19 cellular contexts compared by ENCODE assay signal in genomic region chr12:211142-211465, GRCh38. TPM values are rescaled to one million over a fixed set of nuclear protein-coding genes. Genes with fewer than 3 reads are reported as not detected.
DNase-seq lines count a peak whose midpoint lies in the region; ATAC-seq, FAIRE-seq and TF ChIP-seq lines count a peak whose summit lies in the region.
"Had no signal": no experiment of that assay in that cellular context is flagged by ENCODE, and none has a peak within 500 bp of the region (broad histone marks: within the 10 kb centered on the region; RNA-seq: fewer than 3 reads in every experiment).

No MANE protein-coding gene starts in this region.

- peaks cover 84% of the 10 kb centered on the region for H3K27me3 Mint-ChIP-seq in mesothelial cell of epicardium (ENCODE audit: low read depth)

- peaks cover 13% of the 10 kb centered on the region for H3K4me1 Mint-ChIP-seq in mesothelial cell of epicardium
- H3K4me1 Mint-ChIP-seq: CD4-positive, alpha-beta memory T cell had no signal

- no peaks in the 10 kb centered on the region for H3K27me3 ChIP-seq in body of pancreas
- no peaks in the 10 kb centered on the region for H3K27me3 ChIP-seq in pancreas
- H3K27me3 ChIP-seq in upper lobe of left lung: no peaks in the 10 kb centered on the region

- intact Hi-C loops in body of pancreas (cut with DNase I) (no loop called here), pancreas (cut with DNase I) (no loop called here)

- peaks cover 3% of the 10 kb centered on the region for H3K9me3 Mint-ChIP-seq in mesothelial cell of epicardium

- TF ChIP-seq CTCF in body of pancreas (IDR thresholded peaks at IDR 0.05): no peak
- TF ChIP-seq CTCF in pancreas (IDR thresholded peaks at IDR 0.05): no peak
- TF ChIP-seq CTCF in mesothelial cell of epicardium (IDR thresholded peaks at IDR 0.05; ENCODE audit: unreplicated experiment): no peak
- no peak for TF ChIP-seq CTCF in upper lobe of left lung (IDR thresholded peaks at IDR 0.05)

- ATAC-seq in body of pancreas (peak; percentile 45), left lobe of liver (peak; percentile 0), pancreas (peak in 3 of 4 donors; percentile 22 to 54 (median 42)), upper lobe of left lung (ENCODE audit: low FRiP score in 2 of 2) (no peak), HG03045 (IDR thresholded peaks at IDR 0.05; ENCODE audit: unreplicated experiment) (no peak)

- H3K9me3 ChIP-seq in body of pancreas: no peaks in the 10 kb centered on the region
- no peaks in the 10 kb centered on the region for H3K9me3 ChIP-seq in pancreas
- no peaks in the 10 kb centered on the region for H3K9me3 ChIP-seq in upper lobe of left lung

- H3K4me3 Mint-ChIP-seq in mesothelial cell of epicardium: no peak overlapping the region

- peak in 2 of 4 donors; percentile 46 to 51 for DNase-seq in body of pancreas
- DNase-seq in left lobe of liver (ENCODE audit: low spot score): no peak
- no peak for DNase-seq in pancreas
- DNase-seq in NCI-H1436 treated with DMSO at 0.1 percent for 48 hours (lab: John Stamatoyannopoulos, UW): no peak
- no peak for DNase-seq in mesothelial cell of epicardium (ENCODE audit: low spot score in 2 of 2, unreplicated experiment in 2 of 2)
- no peak for DNase-seq in upper lobe of left lung
- DNase-seq: ACHN; CD4-positive, alpha-beta memory T cell; NCI-H1930; NCI-H69; NK-92 treated with Interleukin-12 subunit alpha and Interleukin-12 subunit beta, amount 100 ng/mL, for 24 hours; OCI-M1; SHP77 treated with DMSO at 0.1 percent for 48 hours had no signal

- TF ChIP-seq EP300 in upper lobe of left lung (IDR thresholded peaks at IDR 0.05): no peak

- H3K27ac ChIP-seq in body of pancreas (peak overlapping the region in 3 of 4 donors; percentile 76 to 83 (median 83)), pancreas (peak overlapping the region in 3 of 4 donors; percentile 16 to 27 (median 17)), upper lobe of left lung (no peak overlapping the region)
- H3K27ac ChIP-seq: HL-60 had no signal

- H3K27ac Mint-ChIP-seq in mesothelial cell of epicardium: no peak overlapping the region
- H3K27ac Mint-ChIP-seq: CD4-positive, alpha-beta memory T cell had no signal

- H3K4me3 ChIP-seq in body of pancreas (no peak overlapping the region), pancreas (no peak overlapping the region), upper lobe of left lung (no peak overlapping the region)

- WGBS in body of pancreas, 2 donors: 70 to 82% methylated on average over 3 of the region's 3 CpGs
- 56 to 71% methylated on average over 3 of the region's 3 CpGs for WGBS in pancreas, 2 donors
- WGBS in upper lobe of left lung, 2 donors: 72 to 87% methylated on average over 3 of the region's 3 CpGs

- H3K4me1 ChIP-seq in body of pancreas (peaks cover 45% of the 10 kb centered on the region), pancreas (peaks cover 0 to 7% (median 5%) of the 10 kb centered on the region in 3 donors), upper lobe of left lung (peaks cover 12 to 23% (median 16%) of the 10 kb centered on the region in 4 donors)

- H3K36me3 ChIP-seq in body of pancreas (replicated peaks in 1 of 2; ENCODE audit: insufficient read depth in 1 of 2, low read depth in 2 of 2) (no peaks in the 10 kb centered on the region), pancreas (no peaks in the 10 kb centered on the region), upper lobe of left lung (no peaks in the 10 kb centered on the region)

- TF ChIP-seq POLR2A in body of pancreas (IDR thresholded peaks at IDR 0.05) (no peak), upper lobe of left lung (IDR thresholded peaks at IDR 0.05) (no peak)

- FAIRE-seq in pancreas (lab: Jason Lieb, UNC): no peak
- FAIRE-seq: GM19239, H54, HTR-8/SVneo had no signal

- no peaks in the 10 kb centered on the region for H3K36me3 Mint-ChIP-seq in mesothelial cell of epicardium
- H3K36me3 Mint-ChIP-seq: CD4-positive, alpha-beta memory T cell had no signal

RNA-seq across cellular contexts. Expression of gene SLC6A12, which starts 2.9 kb away (rescaled TPM):
- total RNA-seq in body of pancreas: 1 to 10 TPM in 1 of 2 donors, under 1 TPM in 1; 0.33 to 6.7 TPM
- total RNA-seq in left lobe of liver: 72.6 TPM
- total RNA-seq in pancreas: 1 to 10 TPM in 3 of 6 donors, under 1 TPM in 3; 0.37 to 1.9 (median 1.1) TPM
- 1 to 10 TPM; 4.8 to 8.4 TPM for polyA plus RNA-seq in pancreas
- total RNA-seq in mesothelial cell of epicardium: 0.29 TPM in 2 of 3 replicates, not detected in the other
- 10 to 100 TPM in 1 of 6 donors, 1 to 10 TPM in 5; 2.4 to 11.2 (median 7.0) TPM for total RNA-seq in upper lobe of left lung
- total RNA-seq: RPMI7951 had no signal
- polyA plus RNA-seq: CD4-positive, alpha-beta memory T cell had no signal

RNA-seq across cellular contexts. Expression of gene SLC6A13, which starts 51.5 kb away (rescaled TPM):
- total RNA-seq in body of pancreas (not detected), left lobe of liver (91.6 TPM), pancreas (under 1 TPM in 2 of 6 donors, not detected in 4; 0.26 to 0.31 TPM), mesothelial cell of epicardium (0.97 to 2.5 TPM (median 1.2 TPM) in 3 replicates), upper lobe of left lung (1 to 10 TPM in 5 of 6 donors, not detected in 1; 1.6 to 2.3 (median 2.0) TPM)
- under 1 TPM; 0.23 to 0.35 TPM for polyA plus RNA-seq in pancreas

Comparison
In these comparisons a context has a peak if more than half of its experiments do, and no peak if none do; other contexts are left out.
1. ATAC-seq: peak in body of pancreas (single experiment), left lobe of liver (single experiment) and pancreas (3 of 4); none in upper lobe of left lung (0 of 2) and HG03045 (single experiment).
2. H3K27ac ChIP-seq: peak in body of pancreas (3 of 4) and pancreas (3 of 4); none in upper lobe of left lung (0 of 4).
3. RNA of gene SLC6A13, which starts 51.5 kb away (total RNA-seq): 91.6 TPM in left lobe of liver (single experiment); 1.6 to 2.3 TPM in upper lobe of left lung, 0.97 to 2.5 TPM in mesothelial cell of epicardium, 0.26 to 0.31 TPM in pancreas and not detected in body of pancreas; every median in the first group is over 10 times any median in the second.